In the genomic region with DNA sequence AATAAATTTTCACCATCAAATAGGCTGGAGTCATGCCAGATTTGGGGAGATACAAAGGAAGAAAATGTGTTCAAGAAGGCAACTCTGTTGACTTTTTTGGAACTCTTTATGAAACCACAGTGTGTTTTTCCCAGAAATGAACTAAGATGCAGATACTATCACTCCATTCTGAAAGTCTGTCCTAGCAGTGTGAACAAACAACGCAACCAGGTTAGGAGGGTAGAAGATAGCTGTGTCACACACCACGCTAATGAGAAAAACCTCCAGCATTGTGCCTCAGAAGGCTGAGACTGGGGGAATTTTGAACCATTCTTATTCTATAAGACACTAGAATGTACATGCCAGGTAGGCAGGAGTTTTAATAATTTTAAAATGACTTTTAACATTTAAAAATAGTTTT, we compare ENCODE assay signal across 30 cellular contexts. TPM values are rescaled to one million over a fixed set of nuclear protein-coding genes. Genes with fewer than 3 reads are reported as not detected.
"Had no signal": no experiment of that assay in that cellular context is flagged by ENCODE, and none has a peak within 500 bp of the region (broad histone marks: within the 10 kb centered on the region; RNA-seq: fewer than 3 reads in every experiment).

No MANE protein-coding gene starts in this region.

- H3K4me1 Mint-ChIP-seq: natural killer cell; neural progenitor cell; stimulated activated memory B cell treated with anti-CD40 and anti-IgM and Interleukin-4, amounts not matched to agents 10 μg/mL and 1 μg/mL and 100 μg/mL, for 72 hours had no signal

- H3K27ac Mint-ChIP-seq: effector memory CD8-positive, alpha-beta T cell; natural killer cell; neural progenitor cell; stimulated activated memory B cell treated with anti-CD40 and anti-IgM and Interleukin-4, amounts not matched to agents 10 μg/mL and 1 μg/mL and 100 μg/mL, for 72 hours; T-cell had no signal

- H3K9me3 Mint-ChIP-seq: effector memory CD8-positive, alpha-beta T cell; natural killer cell; neural progenitor cell; stimulated activated memory B cell treated with anti-CD40 and anti-IgM and Interleukin-4, amounts not matched to agents 10 μg/mL and 1 μg/mL and 100 μg/mL, for 72 hours; T-cell had no signal

- H3K27me3 Mint-ChIP-seq: effector memory CD8-positive, alpha-beta T cell; stimulated activated memory B cell treated with anti-CD40 and anti-IgM and Interleukin-4, amounts not matched to agents 10 μg/mL and 1 μg/mL and 100 μg/mL, for 72 hours; T-cell had no signal

- H3K27ac ChIP-seq: gastrocnemius medialis, left lung, lower lobe of right lung, neural progenitor cell, parathyroid adenoma, psoas muscle, sigmoid colon, suprapubic skin, tibial artery, upper lobe of right lung, VCaP had no signal

- ATAC-seq: effector memory CD8-positive, alpha-beta T cell; gastrocnemius medialis; left lung; lower lobe of right lung; natural killer cell; psoas muscle; stimulated activated memory B cell treated with anti-CD40 and anti-IgM and Interleukin-4, amounts not matched to agents 10 μg/mL and 1 μg/mL and 100 μg/mL, for 72 hours; T-cell; upper lobe of right lung had no signal

- DNase-seq: activated CD4-positive, alpha-beta T cell treated with anti-CD3 and anti-CD28 coated beads, Interleukin-2, amount 50 U/mL, for 4 hours; activated gamma-delta T cell treated with Interleukin-2 at 50 U/mL for 16 hours; activated T-cell treated with anti-CD3 and anti-CD28 coated beads for 4 hours; amygdala; caudate nucleus; cortex of kidney; effector memory CD8-positive, alpha-beta T cell; erythroblast; gastrocnemius medialis; glutamatergic neuron; left lung; lower lobe of right lung; mesenchymal stem cell; natural killer cell; occipital lobe; psoas muscle; sigmoid colon; small intestine; stimulated activated CD4-positive, alpha-beta T cell treated with anti-CD3 and anti-CD28 coated beads, Interleukin-4, amount 100 ng/mL, for 24 hours; T-cell; tibial artery; upper lobe of right lung had no signal

- FAIRE-seq: islet of Langerhans, small intestine, TTC549 had no signal

- H3K4me1 ChIP-seq: gastrocnemius medialis, left lung, lower lobe of right lung, neural progenitor cell, psoas muscle, sigmoid colon, suprapubic skin, tibial artery, upper lobe of right lung had no signal

- H3K4me2 ChIP-seq: neural progenitor cell had no signal

- H3K4me3 Mint-ChIP-seq: effector memory CD8-positive, alpha-beta T cell; natural killer cell; neural progenitor cell; stimulated activated memory B cell treated with anti-CD40 and anti-IgM and Interleukin-4, amounts not matched to agents 10 μg/mL and 1 μg/mL and 100 μg/mL, for 72 hours; T-cell had no signal

- H3K9me3 ChIP-seq: gastrocnemius medialis, left lung, lower lobe of right lung, psoas muscle, sigmoid colon, suprapubic skin, tibial artery, upper lobe of right lung had no signal

- H3K4me3 ChIP-seq: gastrocnemius medialis, left lung, lower lobe of right lung, neural progenitor cell, psoas muscle, sigmoid colon, suprapubic skin, tibial artery, upper lobe of right lung had no signal

- H3K36me3 Mint-ChIP-seq: natural killer cell; neural progenitor cell; stimulated activated memory B cell treated with anti-CD40 and anti-IgM and Interleukin-4, amounts not matched to agents 10 μg/mL and 1 μg/mL and 100 μg/mL, for 72 hours; T-cell had no signal

RNA-seq across cellular contexts. Expression of a gene that starts 15.9 kb away (rescaled TPM):
- total RNA-seq: gastrocnemius medialis, natural killer cell, sigmoid colon, T-cell had no signal
- polyA plus RNA-seq: psoas muscle, sigmoid colon, small intestine had no signal

RNA-seq across cellular contexts. Expression of a gene that starts 16.2 kb away (rescaled TPM):
- total RNA-seq: chondrocyte, gastrocnemius medialis, natural killer cell, occipital lobe, psoas muscle, sigmoid colon, T-cell had no signal
- polyA plus RNA-seq: psoas muscle had no signal
